Comparison of ENCODE assay signal across 8 cellular contexts in genomic region chr2:33441235-33441810, GRCh38. TPM values are rescaled to one million over a fixed set of nuclear protein-coding genes. Genes with fewer than 3 reads are reported as not detected.
DNase-seq lines count a peak whose midpoint lies in the region; ATAC-seq, FAIRE-seq and TF ChIP-seq lines count a peak whose summit lies in the region.

No MANE protein-coding gene starts in this region.

- DNase-seq in D721Med (ENCODE audit: insufficient read length, low spot score): no peak
- DNase-seq in PC-3: peak; percentile 68
- DNase-seq in cardiac fibroblast (ENCODE audit: low read depth in 2 of 2): peak; percentile 83 to 84
- peak; percentile 54 for DNase-seq in kidney glomerular epithelial cell (lab: John Stamatoyannopoulos, UW)
- DNase-seq in upper lobe of left lung: peak in 1 of 2 donors; percentile 39
- no peak for DNase-seq in effector memory CD4-positive, alpha-beta T cell

- no peak for TF ChIP-seq EP300 in upper lobe of left lung (IDR thresholded peaks at IDR 0.05)

- no peak for FAIRE-seq in D721Med (lab: Jason Lieb, UNC)

- CTCF ChIA-PET in PC-3 (lab: Charles Lee): interaction anchor here (0.5 to 1.1 kb wide), 10 partner anchors 29 to 409 kb away, joined by 3 to 21 read pairs (median 4); no protein-coding TSS in a partner anchor

- H4K20me1 ChIP-seq in PC-3 (ENCODE audit: low read length): no peaks in the 10 kb centered on the region

- TF ChIP-seq POLR2A in upper lobe of left lung (IDR thresholded peaks at IDR 0.05): no peak

- no peaks in the 10 kb centered on the region for H3K27me3 ChIP-seq in PC-3 (ENCODE audit: low read length)
- no peaks in the 10 kb centered on the region for H3K27me3 ChIP-seq in upper lobe of left lung
- no peaks in the 10 kb centered on the region for H3K27me3 ChIP-seq in effector memory CD4-positive, alpha-beta T cell (replicated peaks; ENCODE audit: control insufficient read depth, insufficient read depth, low read length, poor library complexity, severe bottlenecking)

- no peaks in the 10 kb centered on the region for H3K79me2 ChIP-seq in PC-3 (ENCODE audit: low read length)

- H3K9me2 ChIP-seq in PC-3 (replicated peaks; ENCODE audit: low read length): no peaks in the 10 kb centered on the region

- H3K9me3 ChIP-seq in PC-3 (ENCODE audit: low read length) (no peaks in the 10 kb centered on the region), upper lobe of left lung (no peaks in the 10 kb centered on the region)
- H3K9me3 ChIP-seq in effector memory CD4-positive, alpha-beta T cell (ENCODE audit: control insufficient read depth, low read length): no peaks in the 10 kb centered on the region

- peak; percentile 87 for ATAC-seq in GM18907 (IDR thresholded peaks at IDR 0.05; ENCODE audit: unreplicated experiment)
- ATAC-seq in HG03432 (IDR thresholded peaks at IDR 0.05; ENCODE audit: unreplicated experiment): peak; percentile 85
- peak; percentile 90 for ATAC-seq in PC-3
- ATAC-seq in upper lobe of left lung (ENCODE audit: low FRiP score in 2 of 2): peak in 1 of 2 donors; percentile 73

- H3K36me3 ChIP-seq in PC-3 (ENCODE audit: low read depth, low read length): no peaks in the 10 kb centered on the region
- no peaks in the 10 kb centered on the region for H3K36me3 ChIP-seq in upper lobe of left lung
- no peaks in the 10 kb centered on the region for H3K36me3 ChIP-seq in effector memory CD4-positive, alpha-beta T cell (ENCODE audit: control insufficient read depth, insufficient read depth, low read length)

- H3K4me2 ChIP-seq in PC-3 (ENCODE audit: low read length): no peak overlapping the region

- H3F3A ChIP-seq in PC-3 (ENCODE audit: low read length, unreplicated experiment): no peaks in the 10 kb centered on the region

- POLR2A ChIA-PET in PC-3 (lab: Charles Lee; ENCODE audit: unreplicated experiment): no interaction called here

- H3K27ac ChIP-seq in PC-3 (ENCODE audit: low read length) (no peak overlapping the region), upper lobe of left lung (no peak overlapping the region)
- no peak overlapping the region for H3K27ac ChIP-seq in effector memory CD4-positive, alpha-beta T cell (ENCODE audit: insufficient read depth, low read length, poor library complexity, severe bottlenecking)

- BruUV-seq in PC-3 (replicated peaks; lab: Mats Ljungman, UMichigan): no TSS peak

- 33 to 39% methylated on average over 3 of the region's 3 CpGs for WGBS in upper lobe of left lung, 2 donors

- H3K4me1 ChIP-seq in PC-3 (ENCODE audit: insufficient read depth, low read length) (peaks cover 16% of the 10 kb centered on the region), upper lobe of left lung (peaks cover 0 to 8% (median 3%) of the 10 kb centered on the region in 4 donors)
- no peaks in the 10 kb centered on the region for H3K4me1 ChIP-seq in effector memory CD4-positive, alpha-beta T cell (ENCODE audit: control insufficient read depth, insufficient read depth, low read length, poor library complexity, severe bottlenecking)

- H3K9ac ChIP-seq in PC-3 (ENCODE audit: low read length): no peak overlapping the region

- H2AFZ ChIP-seq in PC-3 (ENCODE audit: low read length): no peak overlapping the region

- TF ChIP-seq CTCF in D721Med (IDR thresholded peaks at IDR 0.05; ENCODE audit: insufficient read depth, missing control alignments) (peak; percentile 86), PC-3 (conservative IDR thresholded peaks at IDR 0.05; ENCODE audit: low read depth, low read length) (peak; percentile 85), cardiac fibroblast (IDR thresholded peaks at IDR 0.05; ENCODE audit: low read depth, low read length) (peak; percentile 83), upper lobe of left lung (IDR thresholded peaks at IDR 0.05) (peak in 5 of 6 experiments; percentile 26 to 52 (median 46))

- intact Hi-C loops in PC-3 (cut with micrococcal nuclease): loop anchor here (1.0 to 2.0 kb wide), 3 partner anchors 28 to 407 kb away; no protein-coding TSS in a partner anchor

- H3K4me3 ChIP-seq in PC-3 (ENCODE audit: low read length) (no peak overlapping the region), cardiac fibroblast (replicated peaks in 1 of 2; ENCODE audit: low read depth in 2 of 2, low read length in 2 of 2) (no peak overlapping the region), upper lobe of left lung (no peak overlapping the region)
- H3K4me3 ChIP-seq in effector memory CD4-positive, alpha-beta T cell (ENCODE audit: insufficient read depth, low read depth, low read length, poor library complexity, severe bottlenecking): no peak overlapping the region

RNA-seq across cellular contexts. Expression of gene RASGRP3, which starts 35.1 kb away (rescaled TPM):
- total RNA-seq in PC-3 (2014; rRNA removed) (0.15 and 0.52 TPM in 2 replicates), upper lobe of left lung (10 to 100 TPM in 5 of 6 donors, 1 to 10 TPM in 1; 7.0 to 34.6 (median 14.1) TPM)

Comparison
In these comparisons a context has a peak if more than half of its experiments do, and no peak if none do; other contexts are left out.
1. DNase-seq: peak in PC-3 (single experiment), cardiac fibroblast (2 of 2) and kidney glomerular epithelial cell (single experiment); none in D721Med (single experiment) and effector memory CD4-positive, alpha-beta T cell (0 of 3).
2. Peak in every context shown above with its lines, with median percentiles within 50 percentile points of each other: CTCF ChIP-seq.